Comparison of ENCODE assay signal across 7 cellular contexts in genomic region chr15:101499863-101500713, GRCh38. TPM values are rescaled to one million over a fixed set of nuclear protein-coding genes. Genes with fewer than 3 reads are reported as not detected.
DNase-seq lines count a peak whose midpoint lies in the region; ATAC-seq and TF ChIP-seq lines count a peak whose summit lies in the region.

No MANE protein-coding gene starts in this region.

- no peak overlapping the region for H3K4me3 ChIP-seq in right atrium auricular region

- DNase-seq in NCI-H774 (lab: John Stamatoyannopoulos, UW): peak; percentile 15
- DNase-seq in right atrium auricular region (ENCODE audit: low spot score): no peak
- no peak for DNase-seq in T-helper 17 cell
- no peak for DNase-seq in ecto neural progenitor cell (ENCODE audit: low spot score)

- TF ChIP-seq CTCF in right atrium auricular region (IDR thresholded peaks at IDR 0.05): no peak

- H3K9me3 ChIP-seq in right atrium auricular region (no peaks in the 10 kb centered on the region), T-helper 17 cell (ENCODE audit: control insufficient read depth, low read length, poor library complexity, severe bottlenecking) (no peaks in the 10 kb centered on the region)

- H3K4me3 Mint-ChIP-seq in T-helper 17 cell: no peak overlapping the region

- no peak overlapping the region for H3K27ac Mint-ChIP-seq in T-helper 17 cell

- H3K27me3 ChIP-seq in right atrium auricular region: no peaks in the 10 kb centered on the region

- H3K27me3 Mint-ChIP-seq in T-helper 17 cell: peaks cover 61% of the 10 kb centered on the region

- H3K27ac ChIP-seq in right atrium auricular region: peak overlapping the region; percentile 63 to 70

- H3K4me1 ChIP-seq in right atrium auricular region: peaks cover 0 to 39% of the 10 kb centered on the region in 2 donors

- H3K4me1 Mint-ChIP-seq in T-helper 17 cell: peaks cover 21% of the 10 kb centered on the region

- peak; percentile 78 for ATAC-seq in GM18870 (IDR thresholded peaks at IDR 0.05; ENCODE audit: unreplicated experiment)
- ATAC-seq in HG02870 (IDR thresholded peaks at IDR 0.05; ENCODE audit: unreplicated experiment): peak; percentile 58
- no peak for ATAC-seq in GM19324 (IDR thresholded peaks at IDR 0.05; ENCODE audit: low FRiP score, unreplicated experiment)
- ATAC-seq in T-helper 17 cell: no peak

- H3K36me3 ChIP-seq in right atrium auricular region: no peaks in the 10 kb centered on the region

- H3K36me3 Mint-ChIP-seq in T-helper 17 cell (ENCODE audit: low read depth): peaks cover 18% of the 10 kb centered on the region

RNA-seq across cellular contexts. Expression of gene PCSK6, which starts 10.6 kb away (rescaled TPM):
- 10 to 100 TPM; 14.4 to 19.9 TPM for total RNA-seq in right atrium auricular region
- 10 to 100 TPM in 1 of 2 donors, 1 to 10 TPM in 1; 1.9 to 27.8 TPM for total RNA-seq in T-helper 17 cell

Comparison
In these comparisons a context has a peak if more than half of its experiments do, and no peak if none do; other contexts are left out.
1. ATAC-seq: peak in GM18870 (single experiment) and HG02870 (single experiment); none in GM19324 (single experiment) and T-helper 17 cell (single experiment).